Comparison of ENCODE assay signal across 1 cellular context in the genomic region with DNA sequence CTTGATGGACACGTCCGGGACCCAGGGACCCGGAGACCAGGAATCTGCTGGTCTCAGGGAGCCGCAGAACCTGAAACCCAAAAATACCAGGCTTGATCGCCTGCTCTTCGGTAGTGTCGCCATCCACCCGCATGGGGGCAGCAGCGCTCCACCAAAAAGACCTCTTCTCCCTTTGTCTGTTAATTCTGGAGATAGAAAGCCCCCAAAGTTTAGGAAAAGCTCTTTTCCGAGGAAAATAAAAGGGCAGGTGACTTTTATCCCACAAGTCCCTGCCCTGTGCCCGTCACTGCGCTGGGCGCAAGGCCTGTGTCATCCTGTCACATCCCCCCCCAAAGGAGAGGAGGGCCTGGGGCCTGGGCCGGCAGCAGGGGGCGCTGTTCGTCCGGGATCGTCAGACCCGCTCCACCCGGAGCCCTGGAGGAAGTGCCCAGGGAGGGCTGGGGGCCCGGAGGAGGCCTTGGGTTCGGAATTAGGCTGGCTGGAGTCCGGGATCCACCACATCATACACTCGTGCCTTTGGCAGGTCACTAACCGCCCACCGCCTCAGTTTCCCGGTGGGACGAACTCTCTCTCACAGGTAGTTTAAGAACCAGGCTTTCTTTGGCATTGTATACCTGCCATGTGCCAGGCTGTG.
TF ChIP-seq lines count a peak whose summit lies in the region.

No MANE protein-coding gene starts in this region.

TF ChIP-seq in HepG2, 621 proteins besides CTCF, POLR2A, EP300 and RAD21 (continued from another document and continues in another):
- TF ChIP-seq GLI4 (CRISPR knock-in tag; IDR thresholded peaks at IDR 0.05; ENCODE audit: borderline replicate concordance) (peak; percentile 56; the same call in 1 of the 2 replicates), NKX3-1 (CRISPR knock-in tag; IDR thresholded peaks at IDR 0.05) (peak; percentile 52; the same call in 1 of the 2 replicates), MED1 (CRISPR knock-in tag; IDR thresholded peaks at IDR 0.05) (peak; percentile 61; the same call in 1 of the 2 replicates), ZSCAN9 (CRISPR knock-in tag; IDR thresholded peaks at IDR 0.05; ENCODE audit: borderline replicate concordance) (0 out of 2 replicates have a peak, but pooled peaks have one; percentile 74), NONO (IDR thresholded peaks at IDR 0.05) (no peak), NONO (CRISPR knock-in tag; conservative IDR thresholded peaks at IDR 0.05) (peak; percentile 84), ZNF446 (CRISPR knock-in tag; IDR thresholded peaks at IDR 0.05) (0 out of 2 replicates have a peak, but pooled peaks have one; percentile 44), HMG20A (CRISPR knock-in tag; IDR thresholded peaks at IDR 0.05; ENCODE audit: borderline replicate concordance) (no peak), ZNF607 (CRISPR knock-in tag; IDR thresholded peaks at IDR 0.05; ENCODE audit: borderline replicate concordance) (peak; percentile 80), MAFF (IDR thresholded peaks at IDR 0.05; ENCODE audit: low read depth, low read length) (no peak), BHLHE40 (IDR thresholded peaks at IDR 0.05; ENCODE audit: low read length) (no peak), ZNF331 (CRISPR knock-in tag; IDR thresholded peaks at IDR 0.05) (0 out of 2 replicates have a peak, but pooled peaks have one; percentile 25), KAT8 (CRISPR knock-in tag; IDR thresholded peaks at IDR 0.05) (peak; percentile 64; the same call in 1 of the 2 replicates)
- TF ChIP-seq, protein P1, sequence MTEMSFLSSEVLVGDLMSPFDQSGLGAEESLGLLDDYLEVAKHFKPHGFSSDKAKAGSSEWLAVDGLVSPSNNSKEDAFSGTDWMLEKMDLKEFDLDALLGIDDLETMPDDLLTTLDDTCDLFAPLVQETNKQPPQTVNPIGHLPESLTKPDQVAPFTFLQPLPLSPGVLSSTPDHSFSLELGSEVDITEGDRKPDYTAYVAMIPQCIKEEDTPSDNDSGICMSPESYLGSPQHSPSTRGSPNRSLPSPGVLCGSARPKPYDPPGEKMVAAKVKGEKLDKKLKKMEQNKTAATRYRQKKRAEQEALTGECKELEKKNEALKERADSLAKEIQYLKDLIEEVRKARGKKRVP (CRISPR knock-in tag; IDR thresholded peaks at IDR 0.05) = peak in 1 of 2 experiments; percentile 31; a peak in 1 of 4 replicates
- TF ChIP-seq, protein P2, sequence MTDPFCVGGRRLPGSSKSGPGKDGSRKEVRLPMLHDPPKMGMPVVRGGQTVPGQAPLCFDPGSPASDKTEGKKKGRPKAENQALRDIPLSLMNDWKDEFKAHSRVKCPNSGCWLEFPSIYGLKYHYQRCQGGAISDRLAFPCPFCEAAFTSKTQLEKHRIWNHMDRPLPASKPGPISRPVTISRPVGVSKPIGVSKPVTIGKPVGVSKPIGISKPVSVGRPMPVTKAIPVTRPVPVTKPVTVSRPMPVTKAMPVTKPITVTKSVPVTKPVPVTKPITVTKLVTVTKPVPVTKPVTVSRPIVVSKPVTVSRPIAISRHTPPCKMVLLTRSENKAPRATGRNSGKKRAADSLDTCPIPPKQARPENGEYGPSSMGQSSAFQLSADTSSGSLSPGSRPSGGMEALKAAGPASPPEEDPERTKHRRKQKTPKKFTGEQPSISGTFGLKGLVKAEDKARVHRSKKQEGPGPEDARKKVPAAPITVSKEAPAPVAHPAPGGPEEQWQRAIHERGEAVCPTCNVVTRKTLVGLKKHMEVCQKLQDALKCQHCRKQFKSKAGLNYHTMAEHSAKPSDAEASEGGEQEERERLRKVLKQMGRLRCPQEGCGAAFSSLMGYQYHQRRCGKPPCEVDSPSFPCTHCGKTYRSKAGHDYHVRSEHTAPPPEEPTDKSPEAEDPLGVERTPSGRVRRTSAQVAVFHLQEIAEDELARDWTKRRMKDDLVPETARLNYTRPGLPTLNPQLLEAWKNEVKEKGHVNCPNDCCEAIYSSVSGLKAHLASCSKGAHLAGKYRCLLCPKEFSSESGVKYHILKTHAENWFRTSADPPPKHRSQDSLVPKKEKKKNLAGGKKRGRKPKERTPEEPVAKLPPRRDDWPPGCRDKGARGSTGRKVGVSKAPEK (CRISPR knock-in tag; IDR thresholded peaks at IDR 0.05; ENCODE audit: borderline replicate concordance) = peak; percentile 95; the same call in 1 of the 2 replicates
- TF ChIP-seq, protein P3, sequence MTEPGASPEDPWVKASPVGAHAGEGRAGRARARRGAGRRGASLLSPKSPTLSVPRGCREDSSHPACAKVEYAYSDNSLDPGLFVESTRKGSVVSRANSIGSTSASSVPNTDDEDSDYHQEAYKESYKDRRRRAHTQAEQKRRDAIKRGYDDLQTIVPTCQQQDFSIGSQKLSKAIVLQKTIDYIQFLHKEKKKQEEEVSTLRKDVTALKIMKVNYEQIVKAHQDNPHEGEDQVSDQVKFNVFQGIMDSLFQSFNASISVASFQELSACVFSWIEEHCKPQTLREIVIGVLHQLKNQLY (CRISPR knock-in tag; IDR thresholded peaks at IDR 0.05) = peak; percentile 10; the same call in 1 of the 2 replicates
- TF ChIP-seq, protein P4, sequence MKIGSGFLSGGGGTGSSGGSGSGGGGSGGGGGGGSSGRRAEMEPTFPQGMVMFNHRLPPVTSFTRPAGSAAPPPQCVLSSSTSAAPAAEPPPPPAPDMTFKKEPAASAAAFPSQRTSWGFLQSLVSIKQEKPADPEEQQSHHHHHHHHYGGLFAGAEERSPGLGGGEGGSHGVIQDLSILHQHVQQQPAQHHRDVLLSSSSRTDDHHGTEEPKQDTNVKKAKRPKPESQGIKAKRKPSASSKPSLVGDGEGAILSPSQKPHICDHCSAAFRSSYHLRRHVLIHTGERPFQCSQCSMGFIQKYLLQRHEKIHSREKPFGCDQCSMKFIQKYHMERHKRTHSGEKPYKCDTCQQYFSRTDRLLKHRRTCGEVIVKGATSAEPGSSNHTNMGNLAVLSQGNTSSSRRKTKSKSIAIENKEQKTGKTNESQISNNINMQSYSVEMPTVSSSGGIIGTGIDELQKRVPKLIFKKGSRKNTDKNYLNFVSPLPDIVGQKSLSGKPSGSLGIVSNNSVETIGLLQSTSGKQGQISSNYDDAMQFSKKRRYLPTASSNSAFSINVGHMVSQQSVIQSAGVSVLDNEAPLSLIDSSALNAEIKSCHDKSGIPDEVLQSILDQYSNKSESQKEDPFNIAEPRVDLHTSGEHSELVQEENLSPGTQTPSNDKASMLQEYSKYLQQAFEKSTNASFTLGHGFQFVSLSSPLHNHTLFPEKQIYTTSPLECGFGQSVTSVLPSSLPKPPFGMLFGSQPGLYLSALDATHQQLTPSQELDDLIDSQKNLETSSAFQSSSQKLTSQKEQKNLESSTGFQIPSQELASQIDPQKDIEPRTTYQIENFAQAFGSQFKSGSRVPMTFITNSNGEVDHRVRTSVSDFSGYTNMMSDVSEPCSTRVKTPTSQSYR (CRISPR knock-in tag; IDR thresholded peaks at IDR 0.05; ENCODE audit: borderline replicate concordance) = peak; percentile 35; the same call in 1 of the 2 replicates
- TF ChIP-seq, protein P5, sequence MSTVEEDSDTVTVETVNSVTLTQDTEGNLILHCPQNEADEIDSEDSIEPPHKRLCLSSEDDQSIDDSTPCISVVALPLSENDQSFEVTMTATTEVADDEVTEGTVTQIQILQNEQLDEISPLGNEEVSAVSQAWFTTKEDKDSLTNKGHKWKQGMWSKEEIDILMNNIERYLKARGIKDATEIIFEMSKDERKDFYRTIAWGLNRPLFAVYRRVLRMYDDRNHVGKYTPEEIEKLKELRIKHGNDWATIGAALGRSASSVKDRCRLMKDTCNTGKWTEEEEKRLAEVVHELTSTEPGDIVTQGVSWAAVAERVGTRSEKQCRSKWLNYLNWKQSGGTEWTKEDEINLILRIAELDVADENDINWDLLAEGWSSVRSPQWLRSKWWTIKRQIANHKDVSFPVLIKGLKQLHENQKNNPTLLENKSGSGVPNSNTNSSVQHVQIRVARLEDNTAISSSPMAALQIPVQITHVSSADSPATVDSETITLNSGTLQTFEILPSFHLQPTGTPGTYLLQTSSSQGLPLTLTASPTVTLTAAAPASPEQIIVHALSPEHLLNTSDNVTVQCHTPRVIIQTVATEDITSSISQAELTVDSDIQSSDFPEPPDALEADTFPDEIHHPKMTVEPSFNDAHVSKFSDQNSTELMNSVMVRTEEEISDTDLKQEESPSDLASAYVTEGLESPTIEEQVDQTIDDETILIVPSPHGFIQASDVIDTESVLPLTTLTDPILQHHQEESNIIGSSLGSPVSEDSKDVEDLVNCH (CRISPR knock-in tag; IDR thresholded peaks at IDR 0.05) = no peak
- TF ChIP-seq, protein P6, sequence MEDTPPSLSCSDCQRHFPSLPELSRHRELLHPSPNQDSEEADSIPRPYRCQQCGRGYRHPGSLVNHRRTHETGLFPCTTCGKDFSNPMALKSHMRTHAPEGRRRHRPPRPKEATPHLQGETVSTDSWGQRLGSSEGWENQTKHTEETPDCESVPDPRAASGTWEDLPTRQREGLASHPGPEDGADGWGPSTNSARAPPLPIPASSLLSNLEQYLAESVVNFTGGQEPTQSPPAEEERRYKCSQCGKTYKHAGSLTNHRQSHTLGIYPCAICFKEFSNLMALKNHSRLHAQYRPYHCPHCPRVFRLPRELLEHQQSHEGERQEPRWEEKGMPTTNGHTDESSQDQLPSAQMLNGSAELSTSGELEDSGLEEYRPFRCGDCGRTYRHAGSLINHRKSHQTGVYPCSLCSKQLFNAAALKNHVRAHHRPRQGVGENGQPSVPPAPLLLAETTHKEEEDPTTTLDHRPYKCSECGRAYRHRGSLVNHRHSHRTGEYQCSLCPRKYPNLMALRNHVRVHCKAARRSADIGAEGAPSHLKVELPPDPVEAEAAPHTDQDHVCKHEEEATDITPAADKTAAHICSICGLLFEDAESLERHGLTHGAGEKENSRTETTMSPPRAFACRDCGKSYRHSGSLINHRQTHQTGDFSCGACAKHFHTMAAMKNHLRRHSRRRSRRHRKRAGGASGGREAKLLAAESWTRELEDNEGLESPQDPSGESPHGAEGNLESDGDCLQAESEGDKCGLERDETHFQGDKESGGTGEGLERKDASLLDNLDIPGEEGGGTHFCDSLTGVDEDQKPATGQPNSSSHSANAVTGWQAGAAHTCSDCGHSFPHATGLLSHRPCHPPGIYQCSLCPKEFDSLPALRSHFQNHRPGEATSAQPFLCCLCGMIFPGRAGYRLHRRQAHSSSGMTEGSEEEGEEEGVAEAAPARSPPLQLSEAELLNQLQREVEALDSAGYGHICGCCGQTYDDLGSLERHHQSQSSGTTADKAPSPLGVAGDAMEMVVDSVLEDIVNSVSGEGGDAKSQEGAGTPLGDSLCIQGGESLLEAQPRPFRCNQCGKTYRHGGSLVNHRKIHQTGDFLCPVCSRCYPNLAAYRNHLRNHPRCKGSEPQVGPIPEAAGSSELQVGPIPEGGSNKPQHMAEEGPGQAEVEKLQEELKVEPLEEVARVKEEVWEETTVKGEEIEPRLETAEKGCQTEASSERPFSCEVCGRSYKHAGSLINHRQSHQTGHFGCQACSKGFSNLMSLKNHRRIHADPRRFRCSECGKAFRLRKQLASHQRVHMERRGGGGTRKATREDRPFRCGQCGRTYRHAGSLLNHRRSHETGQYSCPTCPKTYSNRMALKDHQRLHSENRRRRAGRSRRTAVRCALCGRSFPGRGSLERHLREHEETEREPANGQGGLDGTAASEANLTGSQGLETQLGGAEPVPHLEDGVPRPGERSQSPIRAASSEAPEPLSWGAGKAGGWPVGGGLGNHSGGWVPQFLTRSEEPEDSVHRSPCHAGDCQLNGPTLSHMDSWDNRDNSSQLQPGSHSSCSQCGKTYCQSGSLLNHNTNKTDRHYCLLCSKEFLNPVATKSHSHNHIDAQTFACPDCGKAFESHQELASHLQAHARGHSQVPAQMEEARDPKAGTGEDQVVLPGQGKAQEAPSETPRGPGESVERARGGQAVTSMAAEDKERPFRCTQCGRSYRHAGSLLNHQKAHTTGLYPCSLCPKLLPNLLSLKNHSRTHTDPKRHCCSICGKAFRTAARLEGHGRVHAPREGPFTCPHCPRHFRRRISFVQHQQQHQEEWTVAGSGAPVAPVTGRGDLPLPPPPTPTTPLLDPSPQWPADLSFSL (CRISPR knock-in tag; IDR thresholded peaks at IDR 0.05) = peak; percentile 72; the same call in 1 of the 2 replicates
- TF ChIP-seq, protein P7, sequence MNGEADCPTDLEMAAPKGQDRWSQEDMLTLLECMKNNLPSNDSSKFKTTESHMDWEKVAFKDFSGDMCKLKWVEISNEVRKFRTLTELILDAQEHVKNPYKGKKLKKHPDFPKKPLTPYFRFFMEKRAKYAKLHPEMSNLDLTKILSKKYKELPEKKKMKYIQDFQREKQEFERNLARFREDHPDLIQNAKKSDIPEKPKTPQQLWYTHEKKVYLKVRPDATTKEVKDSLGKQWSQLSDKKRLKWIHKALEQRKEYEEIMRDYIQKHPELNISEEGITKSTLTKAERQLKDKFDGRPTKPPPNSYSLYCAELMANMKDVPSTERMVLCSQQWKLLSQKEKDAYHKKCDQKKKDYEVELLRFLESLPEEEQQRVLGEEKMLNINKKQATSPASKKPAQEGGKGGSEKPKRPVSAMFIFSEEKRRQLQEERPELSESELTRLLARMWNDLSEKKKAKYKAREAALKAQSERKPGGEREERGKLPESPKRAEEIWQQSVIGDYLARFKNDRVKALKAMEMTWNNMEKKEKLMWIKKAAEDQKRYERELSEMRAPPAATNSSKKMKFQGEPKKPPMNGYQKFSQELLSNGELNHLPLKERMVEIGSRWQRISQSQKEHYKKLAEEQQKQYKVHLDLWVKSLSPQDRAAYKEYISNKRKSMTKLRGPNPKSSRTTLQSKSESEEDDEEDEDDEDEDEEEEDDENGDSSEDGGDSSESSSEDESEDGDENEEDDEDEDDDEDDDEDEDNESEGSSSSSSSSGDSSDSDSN (CRISPR knock-in tag; IDR thresholded peaks at IDR 0.05) = peak; percentile 84
- TF ChIP-seq, protein P8, sequence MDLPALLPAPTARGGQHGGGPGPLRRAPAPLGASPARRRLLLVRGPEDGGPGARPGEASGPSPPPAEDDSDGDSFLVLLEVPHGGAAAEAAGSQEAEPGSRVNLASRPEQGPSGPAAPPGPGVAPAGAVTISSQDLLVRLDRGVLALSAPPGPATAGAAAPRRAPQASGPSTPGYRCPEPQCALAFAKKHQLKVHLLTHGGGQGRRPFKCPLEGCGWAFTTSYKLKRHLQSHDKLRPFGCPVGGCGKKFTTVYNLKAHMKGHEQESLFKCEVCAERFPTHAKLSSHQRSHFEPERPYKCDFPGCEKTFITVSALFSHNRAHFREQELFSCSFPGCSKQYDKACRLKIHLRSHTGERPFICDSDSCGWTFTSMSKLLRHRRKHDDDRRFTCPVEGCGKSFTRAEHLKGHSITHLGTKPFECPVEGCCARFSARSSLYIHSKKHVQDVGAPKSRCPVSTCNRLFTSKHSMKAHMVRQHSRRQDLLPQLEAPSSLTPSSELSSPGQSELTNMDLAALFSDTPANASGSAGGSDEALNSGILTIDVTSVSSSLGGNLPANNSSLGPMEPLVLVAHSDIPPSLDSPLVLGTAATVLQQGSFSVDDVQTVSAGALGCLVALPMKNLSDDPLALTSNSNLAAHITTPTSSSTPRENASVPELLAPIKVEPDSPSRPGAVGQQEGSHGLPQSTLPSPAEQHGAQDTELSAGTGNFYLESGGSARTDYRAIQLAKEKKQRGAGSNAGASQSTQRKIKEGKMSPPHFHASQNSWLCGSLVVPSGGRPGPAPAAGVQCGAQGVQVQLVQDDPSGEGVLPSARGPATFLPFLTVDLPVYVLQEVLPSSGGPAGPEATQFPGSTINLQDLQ (CRISPR knock-in tag; IDR thresholded peaks at IDR 0.05) = 0 out of 2 replicates have a peak, but pooled peaks have one; percentile 54
